Comparison of ENCODE assay signal across 1 cellular context in the genomic region with DNA sequence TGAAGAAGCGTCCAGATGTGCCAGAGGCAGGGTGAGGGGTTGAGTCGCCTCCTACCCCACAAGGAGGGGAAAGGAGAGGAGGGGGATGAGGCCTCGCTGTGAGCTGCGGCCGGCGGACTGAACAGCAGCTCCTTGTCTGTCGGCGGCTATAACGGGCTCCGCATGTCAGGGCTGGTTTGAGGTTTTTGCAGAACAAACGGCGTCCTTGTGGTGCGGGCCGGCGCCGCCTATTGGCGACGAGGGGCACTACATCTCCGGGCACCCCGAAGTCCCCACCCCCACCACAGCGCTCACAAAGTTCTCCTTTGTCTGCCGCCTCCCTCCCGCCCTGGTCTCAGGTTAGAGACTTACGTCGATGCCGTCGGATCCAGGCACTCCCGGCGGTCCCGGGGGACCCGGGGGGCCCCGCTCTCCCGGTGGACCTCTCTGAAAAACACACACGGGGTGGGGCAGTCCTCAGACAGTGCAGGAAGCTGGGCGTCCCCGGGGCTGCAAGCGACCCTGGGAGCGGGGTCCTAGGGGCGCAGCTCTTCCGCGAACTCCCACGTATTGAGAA.
TF ChIP-seq lines count a peak whose summit lies in the region.

No MANE protein-coding gene starts in this region.

TF ChIP-seq in K562, 482 proteins besides CTCF, POLR2A, EP300 and RAD21 (continued from another document and continues in another):
- TF ChIP-seq MITF (IDR thresholded peaks at IDR 0.05) = no peak
- no peak for TF ChIP-seq ZBED1 (IDR thresholded peaks at IDR 0.05)
- TF ChIP-seq, protein P1, sequence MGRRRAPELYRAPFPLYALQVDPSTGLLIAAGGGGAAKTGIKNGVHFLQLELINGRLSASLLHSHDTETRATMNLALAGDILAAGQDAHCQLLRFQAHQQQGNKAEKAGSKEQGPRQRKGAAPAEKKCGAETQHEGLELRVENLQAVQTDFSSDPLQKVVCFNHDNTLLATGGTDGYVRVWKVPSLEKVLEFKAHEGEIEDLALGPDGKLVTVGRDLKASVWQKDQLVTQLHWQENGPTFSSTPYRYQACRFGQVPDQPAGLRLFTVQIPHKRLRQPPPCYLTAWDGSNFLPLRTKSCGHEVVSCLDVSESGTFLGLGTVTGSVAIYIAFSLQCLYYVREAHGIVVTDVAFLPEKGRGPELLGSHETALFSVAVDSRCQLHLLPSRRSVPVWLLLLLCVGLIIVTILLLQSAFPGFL (CRISPR knock-in tag; IDR thresholded peaks at IDR 0.05) = no peak
- TF ChIP-seq RUNX1 (IDR thresholded peaks at IDR 0.05; ENCODE audit: low read depth) = no peak
- no peak for TF ChIP-seq ZNF695 (CRISPR knock-in tag; IDR thresholded peaks at IDR 0.05)
- TF ChIP-seq POLR2B (IDR thresholded peaks at IDR 0.05; ENCODE audit: low read depth, partially characterized antibody) = no peak
- TF ChIP-seq MCM3 (IDR thresholded peaks at IDR 0.05) = no peak
- no peak for TF ChIP-seq ZNF707 (CRISPR knock-in tag; conservative IDR thresholded peaks at IDR 0.05)
- peak; percentile 13 for TF ChIP-seq SMAD1 (IDR thresholded peaks at IDR 0.05; ENCODE audit: low read depth, low read length, partially characterized antibody)
- TF ChIP-seq MAFG (tag; conservative IDR thresholded peaks at IDR 0.05) = no peak
- TF ChIP-seq PTRF (tag; IDR thresholded peaks at IDR 0.05) = no peak
- TF ChIP-seq CHD2 (IDR thresholded peaks at IDR 0.05; ENCODE audit: low read depth, low read length) = peak; percentile 47; the same call in 1 of the 2 replicates
- TF ChIP-seq CBX5 (IDR thresholded peaks at IDR 0.05; ENCODE audit: borderline replicate concordance, low read depth) = 0 out of 2 replicates have a peak, but pooled peaks have one; percentile 36
- TF ChIP-seq ZNF23 (CRISPR knock-in tag; IDR thresholded peaks at IDR 0.05) = no peak
- TF ChIP-seq NCOA6 (IDR thresholded peaks at IDR 0.05) = no peak; the same call in 1 of the 2 replicates
- no peak for TF ChIP-seq DDX20 (tag; IDR thresholded peaks at IDR 0.05; ENCODE audit: low read depth)
- TF ChIP-seq FOXJ3 (CRISPR knock-in tag; IDR thresholded peaks at IDR 0.05) = no peak
- TF ChIP-seq ZNF41 (CRISPR knock-in tag; conservative IDR thresholded peaks at IDR 0.05) = no peak
- no peak for TF ChIP-seq MEF2D (tag; conservative IDR thresholded peaks at IDR 0.05; ENCODE audit: low read depth)
- TF ChIP-seq ZNF398 (CRISPR knock-in tag; IDR thresholded peaks at IDR 0.05) = no peak
- TF ChIP-seq SETDB1 (IDR thresholded peaks at IDR 0.05; ENCODE audit: low read length) = no peak
- TF ChIP-seq MAFK (IDR thresholded peaks at IDR 0.05; ENCODE audit: low read length) = no peak
- no peak for TF ChIP-seq EZH2 (IDR thresholded peaks at IDR 0.05; ENCODE audit: borderline replicate concordance, low read depth, low read length)
- TF ChIP-seq ADNP (tag; IDR thresholded peaks at IDR 0.05) = no peak
- TF ChIP-seq KAT8 (IDR thresholded peaks at IDR 0.05; ENCODE audit: low read depth) = no peak
- TF ChIP-seq, protein P2, sequence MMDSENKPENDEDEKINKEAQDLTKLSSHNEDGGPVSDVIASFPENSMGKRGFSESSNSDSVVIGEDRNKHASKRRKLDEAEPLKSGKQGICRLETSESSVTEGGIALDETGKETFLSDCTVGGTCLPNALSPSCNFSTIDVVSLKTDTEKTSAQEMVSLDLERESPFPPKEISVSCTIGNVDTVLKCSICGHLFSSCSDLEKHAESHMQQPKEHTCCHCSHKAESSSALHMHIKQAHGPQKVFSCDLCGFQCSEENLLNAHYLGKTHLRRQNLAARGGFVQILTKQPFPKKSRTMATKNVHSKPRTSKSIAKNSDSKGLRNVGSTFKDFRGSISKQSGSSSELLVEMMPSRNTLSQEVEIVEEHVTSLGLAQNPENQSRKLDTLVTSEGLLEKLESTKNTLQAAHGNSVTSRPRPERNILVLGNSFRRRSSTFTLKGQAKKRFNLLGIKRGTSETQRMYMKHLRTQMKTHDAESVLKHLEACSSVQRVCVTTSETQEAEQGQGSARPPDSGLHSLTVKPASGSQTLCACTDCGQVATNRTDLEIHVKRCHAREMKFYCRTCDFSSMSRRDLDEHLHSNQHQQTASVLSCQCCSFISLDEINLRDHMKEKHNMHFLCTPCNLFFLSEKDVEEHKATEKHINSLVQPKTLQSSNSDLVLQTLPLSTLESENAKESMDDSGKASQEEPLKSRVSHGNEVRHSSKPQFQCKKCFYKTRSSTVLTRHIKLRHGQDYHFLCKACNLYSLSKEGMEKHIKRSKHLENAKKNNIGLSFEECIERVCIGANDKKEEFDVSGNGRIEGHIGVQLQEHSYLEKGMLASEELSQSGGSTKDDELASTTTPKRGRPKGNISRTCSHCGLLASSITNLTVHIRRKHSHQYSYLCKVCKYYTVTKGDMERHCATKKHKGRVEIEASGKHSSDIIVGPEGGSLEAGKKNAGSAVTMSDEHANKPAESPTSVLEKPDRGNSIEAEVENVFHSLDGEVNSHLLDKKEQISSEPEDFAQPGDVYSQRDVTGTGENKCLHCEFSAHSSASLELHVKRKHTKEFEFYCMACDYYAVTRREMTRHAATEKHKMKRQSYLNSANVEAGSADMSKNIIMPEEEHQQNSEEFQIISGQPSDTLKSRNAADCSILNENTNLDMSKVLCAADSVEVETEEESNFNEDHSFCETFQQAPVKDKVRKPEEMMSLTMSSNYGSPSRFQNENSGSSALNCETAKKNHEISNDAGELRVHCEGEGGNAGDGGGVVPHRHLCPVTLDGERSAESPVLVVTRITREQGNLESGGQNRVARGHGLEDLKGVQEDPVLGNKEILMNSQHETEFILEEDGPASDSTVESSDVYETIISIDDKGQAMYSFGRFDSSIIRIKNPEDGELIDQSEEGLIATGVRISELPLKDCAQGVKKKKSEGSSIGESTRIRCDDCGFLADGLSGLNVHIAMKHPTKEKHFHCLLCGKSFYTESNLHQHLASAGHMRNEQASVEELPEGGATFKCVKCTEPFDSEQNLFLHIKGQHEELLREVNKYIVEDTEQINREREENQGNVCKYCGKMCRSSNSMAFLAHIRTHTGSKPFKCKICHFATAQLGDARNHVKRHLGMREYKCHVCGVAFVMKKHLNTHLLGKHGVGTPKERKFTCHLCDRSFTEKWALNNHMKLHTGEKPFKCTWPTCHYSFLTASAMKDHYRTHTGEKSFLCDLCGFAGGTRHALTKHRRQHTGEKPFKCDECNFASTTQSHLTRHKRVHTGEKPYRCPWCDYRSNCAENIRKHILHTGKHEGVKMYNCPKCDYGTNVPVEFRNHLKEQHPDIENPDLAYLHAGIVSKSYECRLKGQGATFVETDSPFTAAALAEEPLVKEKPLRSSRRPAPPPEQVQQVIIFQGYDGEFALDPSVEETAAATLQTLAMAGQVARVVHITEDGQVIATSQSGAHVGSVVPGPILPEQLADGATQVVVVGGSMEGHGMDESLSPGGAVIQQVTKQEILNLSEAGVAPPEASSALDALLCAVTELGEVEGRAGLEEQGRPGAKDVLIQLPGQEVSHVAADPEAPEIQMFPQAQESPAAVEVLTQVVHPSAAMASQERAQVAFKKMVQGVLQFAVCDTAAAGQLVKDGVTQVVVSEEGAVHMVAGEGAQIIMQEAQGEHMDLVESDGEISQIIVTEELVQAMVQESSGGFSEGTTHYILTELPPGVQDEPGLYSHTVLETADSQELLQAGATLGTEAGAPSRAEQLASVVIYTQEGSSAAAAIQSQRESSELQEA (IDR thresholded peaks at IDR 0.05; ENCODE audit: low read depth) = no peak
- TF ChIP-seq, protein P3, sequence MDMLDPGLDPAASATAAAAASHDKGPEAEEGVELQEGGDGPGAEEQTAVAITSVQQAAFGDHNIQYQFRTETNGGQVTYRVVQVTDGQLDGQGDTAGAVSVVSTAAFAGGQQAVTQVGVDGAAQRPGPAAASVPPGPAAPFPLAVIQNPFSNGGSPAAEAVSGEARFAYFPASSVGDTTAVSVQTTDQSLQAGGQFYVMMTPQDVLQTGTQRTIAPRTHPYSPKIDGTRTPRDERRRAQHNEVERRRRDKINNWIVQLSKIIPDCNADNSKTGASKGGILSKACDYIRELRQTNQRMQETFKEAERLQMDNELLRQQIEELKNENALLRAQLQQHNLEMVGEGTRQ (CRISPR knock-in tag; IDR thresholded peaks at IDR 0.05) = no peak
- peak; percentile 75; the same call in 1 of the 2 replicates for TF ChIP-seq MYC (IDR thresholded peaks at IDR 0.05; ENCODE audit: low read depth, low read length)
- no peak for TF ChIP-seq MYC (CRISPR knock-in tag; IDR thresholded peaks at IDR 0.05; ENCODE audit: borderline replicate concordance, low read depth)
- TF ChIP-seq E2F3 (CRISPR knock-in tag; IDR thresholded peaks at IDR 0.05) = no peak
- 0 out of 2 replicates have a peak, but pooled peaks have one; percentile 44 for TF ChIP-seq SOX6 (IDR thresholded peaks at IDR 0.05)
- no peak for TF ChIP-seq IRF2 (CRISPR knock-in tag; IDR thresholded peaks at IDR 0.05)
- TF ChIP-seq, protein P4, sequence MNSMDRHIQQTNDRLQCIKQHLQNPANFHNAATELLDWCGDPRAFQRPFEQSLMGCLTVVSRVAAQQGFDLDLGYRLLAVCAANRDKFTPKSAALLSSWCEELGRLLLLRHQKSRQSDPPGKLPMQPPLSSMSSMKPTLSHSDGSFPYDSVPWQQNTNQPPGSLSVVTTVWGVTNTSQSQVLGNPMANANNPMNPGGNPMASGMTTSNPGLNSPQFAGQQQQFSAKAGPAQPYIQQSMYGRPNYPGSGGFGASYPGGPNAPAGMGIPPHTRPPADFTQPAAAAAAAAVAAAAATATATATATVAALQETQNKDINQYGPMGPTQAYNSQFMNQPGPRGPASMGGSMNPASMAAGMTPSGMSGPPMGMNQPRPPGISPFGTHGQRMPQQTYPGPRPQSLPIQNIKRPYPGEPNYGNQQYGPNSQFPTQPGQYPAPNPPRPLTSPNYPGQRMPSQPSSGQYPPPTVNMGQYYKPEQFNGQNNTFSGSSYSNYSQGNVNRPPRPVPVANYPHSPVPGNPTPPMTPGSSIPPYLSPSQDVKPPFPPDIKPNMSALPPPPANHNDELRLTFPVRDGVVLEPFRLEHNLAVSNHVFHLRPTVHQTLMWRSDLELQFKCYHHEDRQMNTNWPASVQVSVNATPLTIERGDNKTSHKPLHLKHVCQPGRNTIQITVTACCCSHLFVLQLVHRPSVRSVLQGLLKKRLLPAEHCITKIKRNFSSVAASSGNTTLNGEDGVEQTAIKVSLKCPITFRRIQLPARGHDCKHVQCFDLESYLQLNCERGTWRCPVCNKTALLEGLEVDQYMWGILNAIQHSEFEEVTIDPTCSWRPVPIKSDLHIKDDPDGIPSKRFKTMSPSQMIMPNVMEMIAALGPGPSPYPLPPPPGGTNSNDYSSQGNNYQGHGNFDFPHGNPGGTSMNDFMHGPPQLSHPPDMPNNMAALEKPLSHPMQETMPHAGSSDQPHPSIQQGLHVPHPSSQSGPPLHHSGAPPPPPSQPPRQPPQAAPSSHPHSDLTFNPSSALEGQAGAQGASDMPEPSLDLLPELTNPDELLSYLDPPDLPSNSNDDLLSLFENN (IDR thresholded peaks at IDR 0.05; ENCODE audit: low read depth in 2 of 2, low read length in 2 of 2) = no peak
- no peak for TF ChIP-seq ARHGAP35 (IDR thresholded peaks at IDR 0.05; ENCODE audit: partially characterized antibody)
- TF ChIP-seq ZNF589 (CRISPR knock-in tag; IDR thresholded peaks at IDR 0.05; ENCODE audit: low read depth) = no peak
- peak; percentile 84 for TF ChIP-seq HMGN3 (IDR thresholded peaks at IDR 0.05; ENCODE audit: borderline replicate concordance, extremely low read depth, insufficient read length, low read depth, low read length)
- TF ChIP-seq FOXA3 (CRISPR knock-in tag; conservative IDR thresholded peaks at IDR 0.05 in 1 of 2, IDR thresholded peaks at IDR 0.05 in 1 of 2) = no peak
- no peak for TF ChIP-seq CEBPG (CRISPR knock-in tag; IDR thresholded peaks at IDR 0.05)
- TF ChIP-seq CEBPG (tag; conservative IDR thresholded peaks at IDR 0.05 in 1 of 2, IDR thresholded peaks at IDR 0.05 in 1 of 2) = no peak
- TF ChIP-seq RBM17 (IDR thresholded peaks at IDR 0.05; ENCODE audit: borderline replicate concordance, low read depth, low read length) = no peak
- TF ChIP-seq, protein P5, sequence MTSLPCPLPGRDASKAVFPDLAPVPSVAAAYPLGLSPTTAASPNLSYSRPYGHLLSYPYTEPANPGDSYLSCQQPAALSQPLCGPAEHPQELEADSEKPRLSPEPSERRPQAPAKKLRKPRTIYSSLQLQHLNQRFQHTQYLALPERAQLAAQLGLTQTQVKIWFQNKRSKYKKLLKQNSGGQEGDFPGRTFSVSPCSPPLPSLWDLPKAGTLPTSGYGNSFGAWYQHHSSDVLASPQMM (CRISPR knock-in tag; IDR thresholded peaks at IDR 0.05) = no peak
- no peak for TF ChIP-seq ZNF354B (CRISPR knock-in tag; IDR thresholded peaks at IDR 0.05)
- no peak for TF ChIP-seq MCM7 (IDR thresholded peaks at IDR 0.05)
- TF ChIP-seq ZFPM2 (CRISPR knock-in tag; IDR thresholded peaks at IDR 0.05) = no peak
- no peak for TF ChIP-seq POLR2H (tag; IDR thresholded peaks at IDR 0.05; ENCODE audit: low read depth)
- no peak for TF ChIP-seq CAMTA2 (CRISPR knock-in tag; conservative IDR thresholded peaks at IDR 0.05)
